In the genomic region with DNA sequence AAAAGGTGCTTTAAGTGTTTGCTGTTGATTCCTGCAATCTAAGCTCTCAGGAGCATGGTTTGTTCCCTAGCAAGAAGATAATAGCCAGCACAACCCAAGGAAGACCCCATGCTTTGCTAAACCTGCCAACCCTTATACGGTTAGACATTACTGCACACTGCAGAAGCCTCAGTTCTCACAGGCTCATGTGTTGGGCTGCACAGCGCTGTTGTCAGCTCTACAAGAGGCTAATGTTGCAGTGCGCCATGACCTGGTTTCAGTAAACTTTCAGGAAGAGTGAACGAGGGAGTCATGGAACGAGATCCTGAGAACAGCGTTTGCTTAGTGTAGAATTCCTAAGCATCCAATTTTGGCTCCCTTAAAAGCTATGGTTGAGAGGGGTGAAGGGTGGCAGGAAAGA, we compare ENCODE assay signal across 9 cellular contexts.
DNase-seq lines count a peak whose midpoint lies in the region; TF ChIP-seq lines count a peak whose summit lies in the region.
"Had no signal": no experiment of that assay in that cellular context is flagged by ENCODE, and none has a peak within 500 bp of the region (broad histone marks: within the 10 kb centered on the region; RNA-seq: fewer than 3 reads in every experiment).

No MANE protein-coding gene starts in this region.

- H3K27ac ChIP-seq in RWPE1 (peak overlapping the region; percentile 92), thymus (ENCODE audit: low read depth) (peak overlapping the region; percentile 22)
- H3K27ac ChIP-seq: C4-2B had no signal

- peak overlapping the region; percentile 98 for H3K27ac Mint-ChIP-seq in activated CD4-positive, alpha-beta T cell treated with anti-CD3 and anti-CD28 coated beads, Interleukin-2, amount 10 ng/mL, durations not matched to agents 24 days and 14 days
- H3K27ac Mint-ChIP-seq in progenitor cell of endocrine pancreas: no peak overlapping the region

- H3K4me3 Mint-ChIP-seq in activated CD4-positive, alpha-beta T cell treated with anti-CD3 and anti-CD28 coated beads, Interleukin-2, amount 10 ng/mL, durations not matched to agents 24 days and 14 days: peak overlapping the region; percentile 84
- no peak overlapping the region for H3K4me3 Mint-ChIP-seq in progenitor cell of endocrine pancreas (ENCODE audit: low read depth)

- peaks cover 60% of the 10 kb centered on the region for H3K4me1 Mint-ChIP-seq in activated CD4-positive, alpha-beta T cell treated with anti-CD3 and anti-CD28 coated beads, Interleukin-2, amount 10 ng/mL, durations not matched to agents 24 days and 14 days
- peaks cover 6% of the 10 kb centered on the region for H3K4me1 Mint-ChIP-seq in progenitor cell of endocrine pancreas (ENCODE audit: low read depth)

- H3K36me3 ChIP-seq in thymus (ENCODE audit: control insufficient read depth, insufficient read depth): no peaks in the 10 kb centered on the region

- TF ChIP-seq CTCF in RWPE1 (conservative IDR thresholded peaks at IDR 0.05; ENCODE audit: low read depth) (no peak), fibroblast of pulmonary artery (IDR thresholded peaks at IDR 0.05; ENCODE audit: low read length, missing control alignments) (no peak), progenitor cell of endocrine pancreas (IDR thresholded peaks at IDR 0.05; ENCODE audit: unreplicated experiment) (no peak)

- H3K9me3 ChIP-seq in thymus (ENCODE audit: control insufficient read depth): no peaks in the 10 kb centered on the region

- peaks cover 10% of the 10 kb centered on the region for H3K9me3 Mint-ChIP-seq in activated CD4-positive, alpha-beta T cell treated with anti-CD3 and anti-CD28 coated beads, Interleukin-2, amount 10 ng/mL, durations not matched to agents 24 days and 14 days
- H3K9me3 Mint-ChIP-seq in progenitor cell of endocrine pancreas (ENCODE audit: low read depth): no peaks in the 10 kb centered on the region

- H3K4me1 ChIP-seq in thymus (ENCODE audit: control insufficient read depth, insufficient read depth, low read length): peaks cover 4% of the 10 kb centered on the region

- peak; percentile 62 for DNase-seq in activated CD4-positive, alpha-beta T cell treated with anti-CD3 and anti-CD28 coated beads, Interleukin-2, amount 10 ng/mL, durations not matched to agents 24 days and 14 days
- no peak for DNase-seq in activated CD4-positive, alpha-beta T cell treated with anti-CD3 and anti-CD28 coated beads, Interleukin-2, amount 50 U/mL, for 48 hours
- DNase-seq in RWPE1 (ENCODE audit: low spot score) (no peak), fibroblast of pulmonary artery (ENCODE audit: low read depth) (peak; percentile 22), SW480 (ENCODE audit: low spot score) (no peak), NCI-H1436 treated with DMSO at 0.1 percent for 48 hours (lab: John Stamatoyannopoulos, UW) (no peak), progenitor cell of endocrine pancreas (ENCODE audit: low spot score, unreplicated experiment) (no peak)

- H3K4me3 ChIP-seq in fibroblast of pulmonary artery (replicated peaks; ENCODE audit: low read depth, low read length) (peak overlapping the region; percentile 15), thymus (ENCODE audit: low read length) (no peak overlapping the region)

- intact Hi-C loops in activated CD4-positive, alpha-beta T cell treated with anti-CD3 and anti-CD28 coated beads, Interleukin-2, amount 10 ng/mL, durations not matched to agents 24 days and 14 days (cut with micrococcal nuclease): loop anchor here (2.0 to 10.0 kb wide), 6 partner anchors 181 to 1519 kb away; a partner anchor contains a TSS

- H3K27me3 ChIP-seq in thymus (ENCODE audit: control insufficient read depth, insufficient read depth): no peaks in the 10 kb centered on the region

- no peaks in the 10 kb centered on the region for H3K27me3 Mint-ChIP-seq in activated CD4-positive, alpha-beta T cell treated with anti-CD3 and anti-CD28 coated beads, Interleukin-2, amount 10 ng/mL, durations not matched to agents 24 days and 14 days
- no peaks in the 10 kb centered on the region for H3K27me3 Mint-ChIP-seq in progenitor cell of endocrine pancreas

- H3K36me3 Mint-ChIP-seq in activated CD4-positive, alpha-beta T cell treated with anti-CD3 and anti-CD28 coated beads, Interleukin-2, amount 10 ng/mL, durations not matched to agents 24 days and 14 days (ENCODE audit: low read depth): peaks cover 9% of the 10 kb centered on the region
- H3K36me3 Mint-ChIP-seq in progenitor cell of endocrine pancreas (ENCODE audit: insufficient read depth): no peaks in the 10 kb centered on the region

- WGBS in thymus: 98% methylated on average over 6 of the region's 6 CpGs

- CTCF ChIA-PET in RWPE1 (lab: Yijun Ruan, JAX): no interaction called here

- POLR2A ChIA-PET in RWPE1 (lab: Yijun Ruan, JAX; ENCODE audit: low non-redundant PET): no interaction called here

Comparison
In these comparisons a context has a peak if more than half of its experiments do, and no peak if none do; other contexts are left out.
1. DNase-seq: peak in activated CD4-positive, alpha-beta T cell treated with anti-CD3 and anti-CD28 coated beads, Interleukin-2, amount 10 ng/mL, durations not matched to agents 24 days and 14 days (single experiment) and fibroblast of pulmonary artery (single experiment); none in activated CD4-positive, alpha-beta T cell treated with anti-CD3 and anti-CD28 coated beads, Interleukin-2, amount 50 U/mL, for 48 hours (0 of 2), RWPE1 (single experiment), SW480 (single experiment), NCI-H1436 treated with DMSO at 0.1 percent for 48 hours (single experiment) and progenitor cell of endocrine pancreas (single experiment).